10 cellular contexts compared by ENCODE assay signal in the genomic region with DNA sequence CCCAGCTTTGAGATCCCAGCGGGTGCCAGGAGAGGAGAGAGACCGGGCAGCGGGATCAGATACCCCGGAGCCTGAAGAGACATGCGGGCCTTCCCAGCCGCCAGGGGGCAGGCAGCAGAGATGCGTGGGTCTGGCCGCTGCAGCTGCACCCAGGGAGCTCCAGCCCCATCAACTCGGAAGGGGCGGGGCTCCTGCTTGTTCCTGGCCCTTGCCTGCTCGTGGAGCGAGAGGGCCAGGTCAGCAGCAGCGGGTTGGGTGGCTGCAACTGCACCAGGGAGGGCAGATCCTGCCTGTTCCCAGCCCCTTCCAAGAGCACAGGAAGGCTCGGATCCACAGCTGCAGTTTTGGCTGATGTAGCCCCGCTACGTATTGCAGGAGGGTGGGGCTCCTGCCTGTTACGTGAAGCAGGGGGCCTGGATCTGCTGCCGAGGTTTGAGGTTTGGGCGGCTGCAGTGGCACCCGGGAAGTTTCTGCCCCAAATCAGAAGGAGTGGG.
DNase-seq lines count a peak whose midpoint lies in the region; ATAC-seq, FAIRE-seq and TF ChIP-seq lines count a peak whose summit lies in the region.
"Had no signal": no experiment of that assay in that cellular context is flagged by ENCODE, and none has a peak within 500 bp of the region (broad histone marks: within the 10 kb centered on the region; RNA-seq: fewer than 3 reads in every experiment).

No MANE protein-coding gene starts in this region.

- H3K79me2 ChIP-seq in mesendoderm (ENCODE audit: control insufficient read depth, insufficient read depth, low read length) = no peaks in the 10 kb centered on the region

- ATAC-seq in HG03521 (IDR thresholded peaks at IDR 0.05; ENCODE audit: unreplicated experiment) (peak; percentile 99), GM19395 (IDR thresholded peaks at IDR 0.05; ENCODE audit: unreplicated experiment) (no peak), GM19324 (IDR thresholded peaks at IDR 0.05; ENCODE audit: low FRiP score, unreplicated experiment) (no peak)

- no peak overlapping the region for H2BK15ac ChIP-seq in mesendoderm (replicated peaks; ENCODE audit: low read depth)

- no peak for FAIRE-seq in D721Med (lab: Jason Lieb, UNC)

- H3K27ac ChIP-seq in mesendoderm (ENCODE audit: low read depth, low read length) = no peak overlapping the region
- H3K27ac ChIP-seq: thoracic aorta had no signal

- H2AK5ac ChIP-seq in mesendoderm (ENCODE audit: low read length) = no peak overlapping the region

- peak; percentile 47 for DNase-seq in D721Med (ENCODE audit: insufficient read length, low spot score)
- peak; percentile 8 for DNase-seq in astrocyte of the cerebellum (ENCODE audit: low read depth)
- peak; percentile 44 for DNase-seq in mesendoderm
- no peak for DNase-seq in Kasumi-1 (lab: John Stamatoyannopoulos, UW)
- DNase-seq in KG1 (lab: John Stamatoyannopoulos, UW) = no peak
- DNase-seq: GDM1 had no signal

- no peak overlapping the region for H2BK120ac ChIP-seq in mesendoderm (ENCODE audit: low read depth, low read length)

- no peak overlapping the region for H3K23ac ChIP-seq in mesendoderm (ENCODE audit: low read length)

- no peak overlapping the region for H2BK5ac ChIP-seq in mesendoderm (ENCODE audit: low read length)

- no peaks in the 10 kb centered on the region for H3K4me1 ChIP-seq in mesendoderm (ENCODE audit: control insufficient read depth, low read depth, low read length)

- H3K36me3 ChIP-seq in mesendoderm (ENCODE audit: control insufficient read depth, insufficient read depth, low read length) = no peaks in the 10 kb centered on the region
- H3K36me3 ChIP-seq: thoracic aorta had no signal

- WGBS in mesendoderm (ENCODE audit: extremely low coverage, insufficient coverage, low lambda C conversion rate) = no CpG with 5 or more reads among the region's 20 CpGs

- H3K79me1 ChIP-seq in mesendoderm (ENCODE audit: low read length) = no peaks in the 10 kb centered on the region

- H4K8ac ChIP-seq in mesendoderm (ENCODE audit: low read depth, low read length) = no peak overlapping the region

- no peak overlapping the region for H3K9ac ChIP-seq in mesendoderm (ENCODE audit: low read length)

- H3K4me2 ChIP-seq in mesendoderm (ENCODE audit: low read length) = no peak overlapping the region

- in situ Hi-C loops in astrocyte of the cerebellum (cut with HindIII; ENCODE audit: low sequenced_read_pairs) = no loop called here

- H3K18ac ChIP-seq in mesendoderm (ENCODE audit: low read length) = no peak overlapping the region

- H3K4me3 ChIP-seq in astrocyte of the cerebellum (ENCODE audit: low read depth, low read length) = peak overlapping the region; percentile 33
- H3K4me3 ChIP-seq in mesendoderm (ENCODE audit: low read length) = no peak overlapping the region
- H3K4me3 ChIP-seq: thoracic aorta had no signal

- H3K4ac ChIP-seq in mesendoderm (ENCODE audit: low read depth, low read length) = no peak overlapping the region

- TF ChIP-seq CTCF in D721Med (IDR thresholded peaks at IDR 0.05; ENCODE audit: insufficient read depth, missing control alignments) = no peak
- peak; percentile 45 for TF ChIP-seq CTCF in astrocyte of the cerebellum (IDR thresholded peaks at IDR 0.05; ENCODE audit: low read depth, low read length, missing control alignments)

- H4K5ac ChIP-seq in mesendoderm (ENCODE audit: low read length) = no peak overlapping the region

- no peaks in the 10 kb centered on the region for H3K27me3 ChIP-seq in mesendoderm (ENCODE audit: insufficient read depth, low read length, poor library complexity)

- H3K56ac ChIP-seq in mesendoderm (ENCODE audit: low read length) = no peak overlapping the region

Comparison
In these comparisons a context has a peak if more than half of its experiments do, and no peak if none do; other contexts are left out.
1. DNase-seq: peak in D721Med (single experiment), astrocyte of the cerebellum (single experiment) and mesendoderm (single experiment); none in Kasumi-1 (0 of 2) and KG1 (single experiment).